Comparison of ENCODE assay signal across 2 cellular contexts in genomic region chr20:46268662-46269061, GRCh38.
TF ChIP-seq lines count a peak whose summit lies in the region.

No MANE protein-coding gene starts in this region.

TF ChIP-seq in A549, 52 proteins besides CTCF, POLR2A, EP300 and RAD21:
- no peak for TF ChIP-seq REST (IDR thresholded peaks at IDR 0.05)
- TF ChIP-seq ESRRA (IDR thresholded peaks at IDR 0.05; ENCODE audit: borderline replicate concordance, low read length) = peak; percentile 56; the same call in 1 of the 2 replicates

TF ChIP-seq in H1, 55 proteins besides CTCF, POLR2A, EP300 and RAD21 (continued from another document):
- no peak for TF ChIP-seq SIN3A (conservative IDR thresholded peaks at IDR 0.05 in 1 of 2, IDR thresholded peaks at IDR 0.05 in 1 of 2; ENCODE audit: low read depth in 1 of 2, low read length in 2 of 2)
